In the genomic region with DNA sequence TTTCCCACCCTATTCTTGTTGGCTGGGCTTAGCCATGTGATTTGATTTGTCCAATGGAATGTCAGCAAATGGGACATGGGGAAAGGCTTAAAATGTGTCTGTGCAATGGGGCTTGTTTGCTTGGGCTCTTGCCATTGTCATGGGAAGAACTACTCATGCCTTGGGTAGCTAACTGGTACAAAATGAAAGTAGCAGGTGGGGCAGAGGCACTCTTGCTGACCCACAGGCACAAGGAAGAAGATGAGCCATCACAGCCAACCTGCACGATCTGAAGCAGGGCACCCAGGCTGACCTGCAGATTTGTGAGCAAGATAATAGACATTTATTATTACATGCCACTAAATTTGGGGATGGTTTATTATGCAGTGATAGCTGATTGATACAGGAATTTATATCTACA, we compare ENCODE assay signal across 10 cellular contexts.
"Had no signal": no experiment of that assay in that cellular context is flagged by ENCODE, and none has a peak within 500 bp of the region (broad histone marks: within the 10 kb centered on the region; RNA-seq: fewer than 3 reads in every experiment).

No MANE protein-coding gene starts in this region.

- ATAC-seq: GM23338, HCT116 had no signal

- H3K9me3 ChIP-seq: HAP-1 had no signal

- H3K27ac ChIP-seq: GM23248 had no signal

- H3K4me3 ChIP-seq: GM23248, GM23338, HAP-1 had no signal

- H3K4me1 ChIP-seq: HAP-1 had no signal

- H3K4me1 Mint-ChIP-seq: GM23338 had no signal

- H2AFZ ChIP-seq: GM23248, GM23338 had no signal

- FAIRE-seq: H54 had no signal

- H3K4me3 Mint-ChIP-seq: GM23338, H9, HFFc6 had no signal

- H3K4me2 ChIP-seq: GM23338 had no signal

- H3K36me3 ChIP-seq: HAP-1 had no signal

- H3K9me3 Mint-ChIP-seq: GM23338, HFFc6 had no signal

- H3K9ac ChIP-seq: GM23248 had no signal

- DNase-seq: GM23248, GOT3, H7, H9, HCEC 1CT, HFFc6 had no signal
